ENCODE assay signal across 24 cellular contexts in genomic region chr11:116911981-116912734, GRCh38.
A peak's percentile ranks its signal among the peaks of the same experiment; 100 is the strongest.
DNase-seq lines count a peak whose midpoint lies in the region; ATAC-seq, FAIRE-seq and TF ChIP-seq lines count a peak whose summit lies in the region.
"Had no signal": no experiment of that assay in that cellular context is flagged by ENCODE, and none has a peak within 500 bp of the region (broad histone marks: within the 10 kb centered on the region; RNA-seq: fewer than 3 reads in every experiment).

No MANE protein-coding gene starts in this region.

- ATAC-seq in SK-N-SH treated with all-trans-retinoic acid at 6 μM for 48 hours: peak; percentile 67
- ATAC-seq in CD8-positive, alpha-beta T cell: no peak
- ATAC-seq in GM19452 (IDR thresholded peaks at IDR 0.05; ENCODE audit: unreplicated experiment): no peak
- no peak for ATAC-seq in activated T-helper 17 cell treated with anti-CD3 and anti-CD28 coated beads, Interleukin-2, amount 50 U/mL, for 72 hours (replicated peaks)
- ATAC-seq: K562; stimulated activated memory B cell treated with anti-CD40 and anti-IgM and Interleukin-4, amounts not matched to agents 10 μg/mL and 1 μg/mL and 100 μg/mL, for 72 hours had no signal

- H3K9me1 ChIP-seq in keratinocyte (ENCODE audit: control insufficient read depth, extremely low read depth, insufficient read depth, low read length): no peaks in the 10 kb centered on the region

- H3K9ac ChIP-seq in SK-N-SH (no peak overlapping the region), colonic mucosa (ENCODE audit: low read depth in 2 of 2, low read length in 2 of 2) (no peak overlapping the region), keratinocyte (ENCODE audit: control insufficient read depth, extremely low read depth, insufficient read depth, low read length) (no peak overlapping the region)

- peaks cover 2 to 14% of the 10 kb centered on the region in 2 experiments; a peak in 3 of 4 replicates for H3K4me1 ChIP-seq in SK-N-SH (ENCODE audit: control insufficient read depth in 1 of 2, insufficient read depth in 2 of 2, low read depth in 1 of 2, low read length in 1 of 2)
- H3K4me1 ChIP-seq in colonic mucosa: no peaks in the 10 kb centered on the region
- H3K4me1 ChIP-seq in keratinocyte (ENCODE audit: control insufficient read depth, extremely low read depth, insufficient read depth, low read length): peaks cover 3% of the 10 kb centered on the region
- no peaks in the 10 kb centered on the region for H3K4me1 ChIP-seq in CD8-positive, alpha-beta T cell (ENCODE audit: insufficient read depth, low read length)
- no peaks in the 10 kb centered on the region for H3K4me1 ChIP-seq in tibial artery
- H3K4me1 ChIP-seq: SJCRH30 had no signal

- H3K4me3 ChIP-seq in SK-N-SH (ENCODE audit: low read depth in 2 of 2, low read length in 1 of 2): no peak overlapping the region
- H3K4me3 ChIP-seq in colonic mucosa: no peak overlapping the region
- no peak overlapping the region for H3K4me3 ChIP-seq in keratinocyte (ENCODE audit: control insufficient read depth in 2 of 3, extremely low read depth in 1 of 3, insufficient read depth in 2 of 3, low read depth in 1 of 3, low read length in 3 of 3)
- H3K4me3 ChIP-seq in CD8-positive, alpha-beta T cell (ENCODE audit: low read depth, low read length): no peak overlapping the region
- H3K4me3 ChIP-seq in tibial artery: no peak overlapping the region
- H3K4me3 ChIP-seq: K562, right lobe of liver, SJCRH30 had no signal

- POLR2A ChIA-PET in SK-N-SH (lab: Yijun Ruan, JAX): no interaction called here
- POLR2A ChIA-PET in CD8-positive, alpha-beta T cell (lab: Charles Lee): interaction anchor here (0.7 kb wide), 1 partner anchor 63 kb away, joined by 3 read pairs; no protein-coding TSS in a partner anchor

- H4K20me1 ChIP-seq in SK-N-SH (ENCODE audit: insufficient read depth) (peaks cover 6% of the 10 kb centered on the region; the same call in 1 of the 2 replicates), keratinocyte (ENCODE audit: control insufficient read depth, extremely low read depth, insufficient read depth, low read length) (no peaks in the 10 kb centered on the region)

- CTCF ChIA-PET in SK-N-SH (lab: Yijun Ruan, JAX): interaction anchor here (0.9 kb wide), 1 partner anchor 72 kb away, joined by 3 read pairs; no protein-coding TSS in a partner anchor
- CTCF ChIA-PET in CD8-positive, alpha-beta T cell (lab: Charles Lee): interaction anchor here (1.3 kb wide), 1 partner anchor 194 kb away, joined by 3 read pairs; no protein-coding TSS in a partner anchor

- no peaks in the 10 kb centered on the region for H3K36me3 ChIP-seq in SK-N-SH (replicated peaks in 1 of 2; ENCODE audit: control insufficient read depth in 1 of 2, insufficient read depth in 2 of 2, low read length in 1 of 2)
- no peaks in the 10 kb centered on the region for H3K36me3 ChIP-seq in colonic mucosa
- H3K36me3 ChIP-seq in keratinocyte (ENCODE audit: control insufficient read depth in 2 of 2, extremely low read depth in 1 of 2, insufficient read depth in 2 of 2, low read length in 2 of 2): peaks cover 0 to 2% of the 10 kb centered on the region in 2 experiments
- no peaks in the 10 kb centered on the region for H3K36me3 ChIP-seq in CD8-positive, alpha-beta T cell (ENCODE audit: insufficient read depth, low read length)
- no peaks in the 10 kb centered on the region for H3K36me3 ChIP-seq in tibial artery
- H3K36me3 ChIP-seq: right lobe of liver, SJCRH30 had no signal

- no peaks in the 10 kb centered on the region for H3K9me3 Mint-ChIP-seq in CD8-positive, alpha-beta T cell
- H3K9me3 Mint-ChIP-seq in activated T-helper 17 cell treated with anti-CD3 and anti-CD28 coated beads, Interleukin-2, amount 50 U/mL, for 72 hours: no peaks in the 10 kb centered on the region
- H3K9me3 Mint-ChIP-seq: activated naive CD8-positive, alpha-beta T cell treated with anti-CD3 and anti-CD28 coated beads for 36 hours; stimulated activated memory B cell treated with anti-CD40 and anti-IgM and Interleukin-4, amounts not matched to agents 10 μg/mL and 1 μg/mL and 100 μg/mL, for 72 hours had no signal

- dilution Hi-C loops in keratinocyte (cut with MboI; ENCODE audit: extremely low pct_ligation_motif_present, low sequenced_read_pairs): no loop called here

- no peak overlapping the region for H3K4me2 ChIP-seq in SK-N-SH
- no peak overlapping the region for H3K4me2 ChIP-seq in keratinocyte (ENCODE audit: control insufficient read depth, extremely low read depth, insufficient read depth, low read depth, low read length)

- no peak for TF ChIP-seq EP300 in SK-N-SH (IDR thresholded peaks at IDR 0.05; ENCODE audit: borderline replicate concordance in 1 of 2, low read depth in 1 of 2, low read length in 1 of 2)

- H3K4me3 Mint-ChIP-seq in CD8-positive, alpha-beta T cell: no peak overlapping the region
- H3K4me3 Mint-ChIP-seq in activated T-helper 17 cell treated with anti-CD3 and anti-CD28 coated beads, Interleukin-2, amount 50 U/mL, for 72 hours: no peak overlapping the region
- H3K4me3 Mint-ChIP-seq: activated naive CD8-positive, alpha-beta T cell treated with anti-CD3 and anti-CD28 coated beads for 36 hours; stimulated activated memory B cell treated with anti-CD40 and anti-IgM and Interleukin-4, amounts not matched to agents 10 μg/mL and 1 μg/mL and 100 μg/mL, for 72 hours had no signal

- H3K9me2 ChIP-seq in SK-N-SH: no peaks in the 10 kb centered on the region

- WGBS in SK-N-SH (ENCODE audit: low lambda C conversion rate): 98% methylated on average over 7 of the region's 7 CpGs

- no peak overlapping the region for H3K27ac Mint-ChIP-seq in CD8-positive, alpha-beta T cell
- no peak overlapping the region for H3K27ac Mint-ChIP-seq in activated T-helper 17 cell treated with anti-CD3 and anti-CD28 coated beads, Interleukin-2, amount 50 U/mL, for 72 hours
- H3K27ac Mint-ChIP-seq: activated naive CD8-positive, alpha-beta T cell treated with anti-CD3 and anti-CD28 coated beads for 36 hours; stimulated activated memory B cell treated with anti-CD40 and anti-IgM and Interleukin-4, amounts not matched to agents 10 μg/mL and 1 μg/mL and 100 μg/mL, for 72 hours had no signal

- no peak for TF ChIP-seq CTCF in SK-N-SH (IDR thresholded peaks at IDR 0.05)
- no peak for TF ChIP-seq CTCF in colonic mucosa (IDR thresholded peaks at IDR 0.05)
- TF ChIP-seq CTCF in keratinocyte (optimal IDR thresholded peaks at IDR 0.05 in 1 of 3, IDR thresholded peaks at IDR 0.05 in 1 of 3, conservative IDR thresholded peaks at IDR 0.05 in 1 of 3; ENCODE audit: extremely low read depth in 1 of 3, insufficient read depth in 2 of 3, low read length in 3 of 3): no peak
- TF ChIP-seq CTCF in CD8-positive, alpha-beta T cell (IDR thresholded peaks at IDR 0.05): no peak
- TF ChIP-seq CTCF in tibial artery (IDR thresholded peaks at IDR 0.05): no peak

- no peaks in the 10 kb centered on the region for H3K27me3 Mint-ChIP-seq in CD8-positive, alpha-beta T cell (ENCODE audit: low read depth)
- no peaks in the 10 kb centered on the region for H3K27me3 Mint-ChIP-seq in activated T-helper 17 cell treated with anti-CD3 and anti-CD28 coated beads, Interleukin-2, amount 50 U/mL, for 72 hours
- H3K27me3 Mint-ChIP-seq: activated naive CD8-positive, alpha-beta T cell treated with anti-CD3 and anti-CD28 coated beads for 36 hours; stimulated activated memory B cell treated with anti-CD40 and anti-IgM and Interleukin-4, amounts not matched to agents 10 μg/mL and 1 μg/mL and 100 μg/mL, for 72 hours had no signal

- H3K79me2 ChIP-seq in SK-N-SH (ENCODE audit: insufficient read depth) (no peaks in the 10 kb centered on the region), keratinocyte (ENCODE audit: control insufficient read depth, insufficient read depth, low read length) (peaks cover 2% of the 10 kb centered on the region)

- peaks cover 23% of the 10 kb centered on the region for H3K36me3 Mint-ChIP-seq in CD8-positive, alpha-beta T cell
- peaks cover 19% of the 10 kb centered on the region for H3K36me3 Mint-ChIP-seq in activated T-helper 17 cell treated with anti-CD3 and anti-CD28 coated beads, Interleukin-2, amount 50 U/mL, for 72 hours (ENCODE audit: low read depth)

- H2AFZ ChIP-seq in SK-N-SH (ENCODE audit: low read depth): no peak overlapping the region
- H2AFZ ChIP-seq in keratinocyte (ENCODE audit: control insufficient read depth, low read length): no peak overlapping the region

- H3K9me3 ChIP-seq in SK-N-SH: no peaks in the 10 kb centered on the region
- H3K9me3 ChIP-seq in colonic mucosa: no peaks in the 10 kb centered on the region
- H3K9me3 ChIP-seq in keratinocyte (ENCODE audit: control insufficient read depth, low read depth, low read length): no peaks in the 10 kb centered on the region
- H3K9me3 ChIP-seq in CD8-positive, alpha-beta T cell (ENCODE audit: low read length): no peaks in the 10 kb centered on the region
- H3K9me3 ChIP-seq in tibial artery: no peaks in the 10 kb centered on the region
- H3K9me3 ChIP-seq: right lobe of liver, SJCRH30 had no signal

- H3K27ac ChIP-seq in SK-N-SH (ENCODE audit: low read depth in 2 of 2, low read length in 1 of 2): no peak overlapping the region
- H3K27ac ChIP-seq in colonic mucosa: peak overlapping the region; percentile 6
- H3K27ac ChIP-seq in keratinocyte (ENCODE audit: control insufficient read depth, insufficient read depth, low read length): no peak overlapping the region
- no peak overlapping the region for H3K27ac ChIP-seq in CD8-positive, alpha-beta T cell (ENCODE audit: low read depth, low read length)
- H3K27ac ChIP-seq in tibial artery: no peak overlapping the region
- H3K27ac ChIP-seq: 22Rv1, right lobe of liver, SJCRH30 had no signal

- no peaks in the 10 kb centered on the region for H3F3A ChIP-seq in SK-N-SH (replicated peaks; ENCODE audit: insufficient read depth)

- DNase-seq in SK-N-SH (no peak), colonic mucosa (no peak), keratinocyte (ENCODE audit: low read depth, low spot score) (no peak), tibial artery (no peak)
- no peak for DNase-seq in CD8-positive, alpha-beta T cell
- DNase-seq: activated effector memory CD4-positive, alpha-beta T cell treated with anti-CD3 and anti-CD28 coated beads, Interleukin-2, amount 50 U/mL, for 16 hours; activated naive CD8-positive, alpha-beta T cell treated with anti-CD3 and anti-CD28 coated beads for 36 hours; central memory CD4-positive, alpha-beta T cell; DMS153; head of caudate nucleus; NCI-H1417 treated with DMSO at 0.1 percent for 48 hours; NCI-H345; NCI-H748 treated with DMSO at 0.1 percent for 48 hours; right lobe of liver; SJCRH30; stimulated activated CD4-positive, alpha-beta T cell treated with anti-CD3 and anti-CD28 coated beads, Interleukin-4, amount 100 ng/mL, for 4 hours had no signal

- H3K4me1 Mint-ChIP-seq in CD8-positive, alpha-beta T cell (ENCODE audit: low read depth): peaks cover 20% of the 10 kb centered on the region
- peaks cover 13% of the 10 kb centered on the region for H3K4me1 Mint-ChIP-seq in activated T-helper 17 cell treated with anti-CD3 and anti-CD28 coated beads, Interleukin-2, amount 50 U/mL, for 72 hours

- peak; percentile 41 for FAIRE-seq in keratinocyte (lab: Jason Lieb, UNC)
- FAIRE-seq: H54, K562, urothelium cell line had no signal

- intact Hi-C loops in colonic mucosa (cut with DNase I) (no loop called here), tibial artery (cut with DNase I; ENCODE audit: low total_unique reads) (no loop called here)
- intact Hi-C loops in CD8-positive, alpha-beta T cell (cut with DNase I, micrococcal nuclease): no loop called here

- no peak for TF ChIP-seq RAD21 in SK-N-SH (IDR thresholded peaks at IDR 0.05; ENCODE audit: low read length)

- H3K27me3 ChIP-seq in SK-N-SH (ENCODE audit: insufficient read depth) (no peaks in the 10 kb centered on the region), colonic mucosa (no peaks in the 10 kb centered on the region), keratinocyte (ENCODE audit: control insufficient read depth, extremely low read depth, insufficient read depth, low read length) (no peaks in the 10 kb centered on the region), tibial artery (no peaks in the 10 kb centered on the region)
- H3K27me3 ChIP-seq in CD8-positive, alpha-beta T cell (ENCODE audit: insufficient read depth, low read length): no peaks in the 10 kb centered on the region
- H3K27me3 ChIP-seq: right lobe of liver, SJCRH30 had no signal
